ENCODE assay signal across 16 cellular contexts in the genomic region with DNA sequence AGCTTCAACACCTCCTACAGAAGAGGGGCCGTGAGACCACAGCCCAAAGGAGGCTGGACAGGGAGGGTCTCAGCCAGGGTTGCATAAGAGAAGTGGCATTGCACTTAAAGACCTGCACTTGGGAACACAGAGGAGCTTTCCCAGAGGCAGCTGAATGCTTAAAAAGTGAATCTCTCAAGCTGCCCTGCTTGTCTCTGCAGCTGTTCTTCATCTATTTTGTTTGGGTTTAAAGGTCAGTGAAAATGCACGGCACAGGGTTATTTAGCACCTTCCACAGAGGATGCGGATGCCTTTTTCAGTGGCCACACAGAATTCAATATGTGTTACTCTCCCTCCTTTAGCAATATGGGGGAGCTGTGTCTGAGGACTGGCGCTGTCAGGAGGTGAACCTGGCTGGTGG. TPM values are rescaled to one million over a fixed set of nuclear protein-coding genes. Genes with fewer than 3 reads are reported as not detected.
DNase-seq lines count a peak whose midpoint lies in the region; ATAC-seq, FAIRE-seq and TF ChIP-seq lines count a peak whose summit lies in the region.
"Had no signal": no experiment of that assay in that cellular context is flagged by ENCODE, and none has a peak within 500 bp of the region (broad histone marks: within the 10 kb centered on the region; RNA-seq: fewer than 3 reads in every experiment).

No MANE protein-coding gene starts in this region.

- peak overlapping the region; percentile 78 for H2BK5ac ChIP-seq in trophoblast cell (ENCODE audit: low read depth, low read length, poor library complexity)

- DNase-seq in ELF-1 (ENCODE audit: low read depth, low spot score) (peak; percentile 34), mesothelial cell of epicardium (ENCODE audit: low spot score in 2 of 2, unreplicated experiment in 2 of 2) (no peak), trophoblast cell (no peak)
- no peak for DNase-seq in naive thymus-derived CD4-positive, alpha-beta T cell
- DNase-seq: CD4-positive, alpha-beta T cell; NCI-H1105; NCI-H510A; NCI-H748 treated with DMSO at 0.1 percent for 48 hours; NK-92 treated with Interleukin-12 subunit alpha and Interleukin-12 subunit beta, amount 100 ng/mL, for 24 hours; Right ventricle myocardium superior had no signal

- H3K4me1 Mint-ChIP-seq in mesothelial cell of epicardium, result peaks cover 56% of the 10 kb centered on the region
- H3K4me1 Mint-ChIP-seq in naive thymus-derived CD4-positive, alpha-beta T cell, result peaks cover 0 to 2% (median 0%) of the 10 kb centered on the region in 7 donors

- POLR2A ChIA-PET in naive thymus-derived CD4-positive, alpha-beta T cell (lab: Charles Lee), result no interaction called here

- CTCF ChIA-PET in naive thymus-derived CD4-positive, alpha-beta T cell (lab: Charles Lee), result no interaction called here

- intact Hi-C loops in naive thymus-derived CD4-positive, alpha-beta T cell (cut with micrococcal nuclease), result no loop called here

- peak overlapping the region; percentile 42 for H2BK12ac ChIP-seq in trophoblast cell (ENCODE audit: low read length)

- peaks cover 25% of the 10 kb centered on the region for H3K79me1 ChIP-seq in trophoblast cell (ENCODE audit: low read length)

- no peak overlapping the region for H3K4me3 ChIP-seq in trophoblast cell (ENCODE audit: low read depth, low read length)
- H3K4me3 ChIP-seq in naive thymus-derived CD4-positive, alpha-beta T cell (ENCODE audit: low read length), result no peak overlapping the region

- H3K4ac ChIP-seq in trophoblast cell (ENCODE audit: low read depth, low read length), result no peak overlapping the region

- H2AFZ ChIP-seq in trophoblast cell (ENCODE audit: insufficient read depth, low read length, poor library complexity), result no peak overlapping the region

- H2BK120ac ChIP-seq in trophoblast cell (ENCODE audit: insufficient read depth, low read length, poor library complexity), result no peak overlapping the region

- H3K23ac ChIP-seq in trophoblast cell (ENCODE audit: low read length), result no peak overlapping the region

- peaks cover 21 to 37% of the 10 kb centered on the region in 2 experiments for H3K4me1 ChIP-seq in trophoblast cell (ENCODE audit: control insufficient read depth in 1 of 2, insufficient read depth in 2 of 2, low read length in 2 of 2)
- H3K4me1 ChIP-seq in naive thymus-derived CD4-positive, alpha-beta T cell (ENCODE audit: control insufficient read depth in 2 of 2, insufficient read depth in 2 of 2, low read length in 2 of 2), result no peaks in the 10 kb centered on the region

- peak overlapping the region; percentile 32 for H4K12ac ChIP-seq in trophoblast cell (ENCODE audit: low read depth, low read length)

- peak; percentile 12 for FAIRE-seq in endometrium (lab: Jason Lieb, UNC)
- FAIRE-seq: A204.1, GM12891, H1 had no signal

- H3K4me3 Mint-ChIP-seq in mesothelial cell of epicardium, result no peak overlapping the region
- no peak overlapping the region for H3K4me3 Mint-ChIP-seq in naive thymus-derived CD4-positive, alpha-beta T cell
- H3K4me3 Mint-ChIP-seq: CD4-positive, alpha-beta T cell had no signal

- no peak overlapping the region for H3K18ac ChIP-seq in trophoblast cell (ENCODE audit: low read length)

- H2AK5ac ChIP-seq in trophoblast cell (ENCODE audit: low read length), result no peak overlapping the region

- H3K36me3 ChIP-seq in trophoblast cell (ENCODE audit: control insufficient read depth in 1 of 2, insufficient read depth in 2 of 2, low read length in 2 of 2), result no peaks in the 10 kb centered on the region
- H3K36me3 ChIP-seq in naive thymus-derived CD4-positive, alpha-beta T cell (ENCODE audit: control insufficient read depth in 2 of 3, insufficient read depth in 3 of 3, low read length in 3 of 3), result no peaks in the 10 kb centered on the region

- no peaks in the 10 kb centered on the region for H3K36me3 Mint-ChIP-seq in mesothelial cell of epicardium
- no peaks in the 10 kb centered on the region for H3K36me3 Mint-ChIP-seq in naive thymus-derived CD4-positive, alpha-beta T cell

- no peaks in the 10 kb centered on the region for H3K9me3 ChIP-seq in trophoblast cell (ENCODE audit: insufficient read depth, low read depth, low read length)
- H3K9me3 ChIP-seq in naive thymus-derived CD4-positive, alpha-beta T cell (ENCODE audit: control insufficient read depth in 2 of 3, low read length in 3 of 3), result no peaks in the 10 kb centered on the region

- H3K79me2 ChIP-seq in trophoblast cell (ENCODE audit: control insufficient read depth, insufficient read depth, low read length, poor library complexity), result peaks cover 2% of the 10 kb centered on the region

- H3K9ac ChIP-seq in trophoblast cell (ENCODE audit: low read length), result no peak overlapping the region

- H3K4me2 ChIP-seq in trophoblast cell (ENCODE audit: low read length), result peak overlapping the region; percentile 29

- H3K14ac ChIP-seq in trophoblast cell (ENCODE audit: low read length), result peak overlapping the region; percentile 7

- TF ChIP-seq CTCF in mesothelial cell of epicardium (IDR thresholded peaks at IDR 0.05; ENCODE audit: unreplicated experiment), result no peak

- WGBS in trophoblast cell (ENCODE audit: extremely low coverage, insufficient coverage, insufficient read length), result no CpG with 5 or more reads among the region's 4 CpGs

- H3K27me3 ChIP-seq in trophoblast cell (ENCODE audit: insufficient read depth, low read length), result no peaks in the 10 kb centered on the region
- H3K27me3 ChIP-seq in naive thymus-derived CD4-positive, alpha-beta T cell (ENCODE audit: control insufficient read depth in 2 of 2, insufficient read depth in 2 of 2, low read length in 2 of 2), result no peaks in the 10 kb centered on the region

- peak overlapping the region; percentile 88 for H3K27ac ChIP-seq in trophoblast cell (ENCODE audit: low read depth, low read length)
- no peak overlapping the region for H3K27ac ChIP-seq in naive thymus-derived CD4-positive, alpha-beta T cell (ENCODE audit: low read depth, low read length)

- H4K91ac ChIP-seq in trophoblast cell (ENCODE audit: low read depth, low read length), result peak overlapping the region; percentile 54

- no peaks in the 10 kb centered on the region for H3K27me3 Mint-ChIP-seq in mesothelial cell of epicardium (ENCODE audit: low read depth)
- H3K27me3 Mint-ChIP-seq in naive thymus-derived CD4-positive, alpha-beta T cell, result peaks cover 7 to 22% (median 13%) of the 10 kb centered on the region in 5 donors

- peak overlapping the region; percentile 61 for H3K27ac Mint-ChIP-seq in mesothelial cell of epicardium
- H3K27ac Mint-ChIP-seq in naive thymus-derived CD4-positive, alpha-beta T cell, result no peak overlapping the region
- H3K27ac Mint-ChIP-seq: CD4-positive, alpha-beta T cell had no signal

- no peaks in the 10 kb centered on the region for H3K9me3 Mint-ChIP-seq in mesothelial cell of epicardium
- no peaks in the 10 kb centered on the region for H3K9me3 Mint-ChIP-seq in naive thymus-derived CD4-positive, alpha-beta T cell
- H3K9me3 Mint-ChIP-seq: CD4-positive, alpha-beta T cell had no signal

- H4K8ac ChIP-seq in trophoblast cell (ENCODE audit: low read depth, low read length), result no peak overlapping the region

- ATAC-seq in naive thymus-derived CD4-positive, alpha-beta T cell, result no peak
- ATAC-seq in GM18498 (IDR thresholded peaks at IDR 0.05; ENCODE audit: unreplicated experiment) (no peak), GM21526 (IDR thresholded peaks at IDR 0.05; ENCODE audit: low FRiP score, unreplicated experiment) (no peak)

RNA-seq across cellular contexts. Expression of a gene that starts 22.8 kb away (rescaled TPM):
- 534 to 545 TPM (median 537 TPM) in 3 replicates for total RNA-seq in mesothelial cell of epicardium
- 1,013 and 1,027 TPM in 2 replicates for polyA plus RNA-seq in trophoblast cell (2013)
- 100 to 1,000 TPM; 118 to 227 (median 177) TPM for total RNA-seq in naive thymus-derived CD4-positive, alpha-beta T cell
- polyA plus RNA-seq in naive thymus-derived CD4-positive, alpha-beta T cell, result 10 to 100 TPM; 40.5 to 89.5 TPM
